Comparison of ENCODE assay signal across 1 cellular context in the genomic region with DNA sequence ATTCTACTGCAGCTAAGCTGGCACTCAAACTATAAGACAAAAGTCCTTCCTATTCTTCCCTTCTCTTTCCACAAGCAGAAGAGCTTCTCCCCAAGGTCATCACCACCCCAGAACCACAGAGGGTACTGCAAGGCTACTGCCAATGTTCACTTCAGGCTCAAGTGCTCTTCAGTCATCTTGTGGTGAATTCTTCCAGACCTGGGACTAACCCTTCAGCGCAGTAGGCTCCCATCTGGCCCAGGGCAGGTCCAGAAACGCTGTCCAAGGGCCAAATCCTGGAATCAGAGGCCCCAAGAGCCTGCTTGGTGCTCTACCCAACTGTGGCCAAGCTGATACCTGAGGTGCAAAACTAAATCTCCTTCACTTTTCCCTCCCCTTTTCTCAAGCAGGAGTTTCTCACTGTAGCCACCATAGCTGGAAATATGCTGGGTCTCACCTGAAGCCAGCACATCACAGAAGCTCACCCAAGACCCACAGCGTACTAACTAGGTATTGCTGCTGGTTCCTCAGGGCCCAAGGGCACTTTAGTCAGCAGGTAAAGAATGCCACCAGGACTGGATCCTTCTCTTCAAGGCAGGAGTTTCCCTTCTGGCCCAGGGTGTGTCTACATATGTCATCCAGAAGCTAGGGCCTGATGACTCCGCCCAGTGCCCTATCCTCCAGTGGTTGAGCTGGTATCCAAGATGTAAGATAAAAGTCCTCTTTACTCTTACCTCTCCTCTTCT.
TF ChIP-seq lines count a peak whose summit lies in the region.

No MANE protein-coding gene starts in this region.

TF ChIP-seq in H1, 55 proteins besides CTCF, POLR2A, EP300 and RAD21:
- TF ChIP-seq FOSL1 (IDR thresholded peaks at IDR 0.05; ENCODE audit: insufficient read depth, low read depth, low read length) (no peak), POU5F1 (IDR thresholded peaks at IDR 0.05; ENCODE audit: low read depth, low read length) (no peak), RBBP5 (IDR thresholded peaks at IDR 0.05; ENCODE audit: borderline replicate concordance, low read depth, low read length) (no peak), BRCA1 (IDR thresholded peaks at IDR 0.05; ENCODE audit: low read depth, low read length) (no peak)
